ENCODE assay signal across 8 cellular contexts in genomic region chr5:43482490-43483064, GRCh38. TPM values are rescaled to one million over a fixed set of nuclear protein-coding genes. Genes with fewer than 3 reads are reported as not detected.
DNase-seq lines count a peak whose midpoint lies in the region; ATAC-seq and TF ChIP-seq lines count a peak whose summit lies in the region.

No MANE protein-coding gene starts in this region.

- peaks cover 1 to 12% of the 10 kb centered on the region in 2 donors for H3K36me3 Mint-ChIP-seq in CD4-positive, alpha-beta memory T cell

- H3K4me1 ChIP-seq in CD4-positive, alpha-beta memory T cell (ENCODE audit: insufficient read depth, low read length) = peaks cover 40% of the 10 kb centered on the region
- H3K4me1 ChIP-seq in breast epithelium (peaks cover 0 to 5% of the 10 kb centered on the region in 2 donors), muscle layer of duodenum (ENCODE audit: control insufficient read depth in 1 of 2, insufficient read depth in 2 of 2, low read length in 2 of 2) (peaks cover 11 to 16% of the 10 kb centered on the region in 2 donors)

- ATAC-seq in GM21390 (IDR thresholded peaks at IDR 0.05; ENCODE audit: unreplicated experiment) = no peak

- no peak overlapping the region for H3K27ac ChIP-seq in CD4-positive, alpha-beta memory T cell (ENCODE audit: low read depth, low read length)
- H3K27ac ChIP-seq in KOPT-K1 (ENCODE audit: low read depth, low read length, poor library complexity, severe bottlenecking) = peak overlapping the region; percentile 94
- peak overlapping the region; percentile 6 to 92 for H3K27ac ChIP-seq in breast epithelium
- peak overlapping the region; percentile 99 for H3K27ac ChIP-seq in muscle layer of duodenum (ENCODE audit: low read length)

- H3K9me3 Mint-ChIP-seq in CD4-positive, alpha-beta memory T cell = peaks cover 0 to 2% (median 0%) of the 10 kb centered on the region in 8 donors

- intact Hi-C loops in CD4-positive, alpha-beta memory T cell (cut with micrococcal nuclease) = loop anchor here (1.0 to 10.0 kb wide), 7 partner anchors 74 to 1322 kb away; partner anchors contain the start of genes MRPS30 and NNT
- intact Hi-C loops in breast epithelium (cut with DNase I; ENCODE audit: low total_unique reads) = no loop called here

- peaks cover 22 to 57% (median 33%) of the 10 kb centered on the region in 4 donors for H3K4me1 Mint-ChIP-seq in CD4-positive, alpha-beta memory T cell

- no peak for TF ChIP-seq CTCF in breast epithelium (IDR thresholded peaks at IDR 0.05)

- POLR2A ChIA-PET in CD4-positive, alpha-beta memory T cell (lab: Charles Lee; ENCODE audit: partially characterized antibody) = interaction anchor here (1.2 to 4.4 kb wide), 6 partner anchors 41 to 1578 kb away, joined by 5 to 124 read pairs (median 56); partner anchors contain the start of genes PAIP1, RIMOC1 and ZNF131

- no peak for TF ChIP-seq POLR2A in breast epithelium (IDR thresholded peaks at IDR 0.05)

- peak overlapping the region; percentile 50 to 59 for H3K4me3 ChIP-seq in CD4-positive, alpha-beta memory T cell (ENCODE audit: low read length in 2 of 2)
- H3K4me3 ChIP-seq in breast epithelium (peak overlapping the region; percentile 75 to 92 (median 88)), muscle layer of duodenum (ENCODE audit: low read depth in 1 of 2, low read length in 2 of 2) (peak overlapping the region; percentile 85 to 89)

- H3K9me3 ChIP-seq in CD4-positive, alpha-beta memory T cell (ENCODE audit: control insufficient read depth in 1 of 2, low read length in 2 of 2) = no peaks in the 10 kb centered on the region
- H3K9me3 ChIP-seq in KOPT-K1 (ENCODE audit: insufficient read depth, low read length, poor library complexity, severe bottlenecking) (no peaks in the 10 kb centered on the region), breast epithelium (no peaks in the 10 kb centered on the region), muscle layer of duodenum (ENCODE audit: control insufficient read depth in 1 of 2, low read length in 2 of 2) (no peaks in the 10 kb centered on the region)

- H3K4me3 Mint-ChIP-seq in CD4-positive, alpha-beta memory T cell = peak overlapping the region; percentile 96 to 99 (median 98)

- no peak for DNase-seq in CD4-positive, alpha-beta memory T cell
- DNase-seq in breast epithelium (ENCODE audit: low spot score in 2 of 2) = no peak
- DNase-seq in NCI-H2171 treated with DMSO at 0.1 percent for 48 hours (lab: John Stamatoyannopoulos, UW) = no peak
- DNase-seq in activated gamma-delta T cell treated with Interleukin-2 at 50 U/mL for 16 hours = no peak
- DNase-seq in NCI-H146 treated with DMSO at 0.1 percent for 48 hours (lab: John Stamatoyannopoulos, UW; ENCODE audit: unreplicated experiment) = no peak

- no peaks in the 10 kb centered on the region for H3K27me3 ChIP-seq in CD4-positive, alpha-beta memory T cell (ENCODE audit: insufficient read depth, low read length)
- H3K27me3 ChIP-seq in breast epithelium (no peaks in the 10 kb centered on the region), muscle layer of duodenum (ENCODE audit: low read depth, low read length) (no peaks in the 10 kb centered on the region)

- peak overlapping the region in 6 of 7 donors; percentile 54 to 100 (median 96) for H3K27ac Mint-ChIP-seq in CD4-positive, alpha-beta memory T cell

- CTCF ChIA-PET in CD4-positive, alpha-beta memory T cell (lab: Charles Lee; ENCODE audit: partially characterized antibody) = no interaction called here

- no peaks in the 10 kb centered on the region for H3K27me3 Mint-ChIP-seq in CD4-positive, alpha-beta memory T cell

- H3K36me3 ChIP-seq in CD4-positive, alpha-beta memory T cell (ENCODE audit: insufficient read depth, low read length) = no peaks in the 10 kb centered on the region
- peaks cover 6% of the 10 kb centered on the region; the same call in 1 of the 2 replicates for H3K36me3 ChIP-seq in KOPT-K1 (ENCODE audit: insufficient read depth, low read length)
- no peaks in the 10 kb centered on the region for H3K36me3 ChIP-seq in breast epithelium
- peaks cover 0 to 14% of the 10 kb centered on the region in 2 donors for H3K36me3 ChIP-seq in muscle layer of duodenum (ENCODE audit: control insufficient read depth in 1 of 2, insufficient read depth in 2 of 2, low read length in 2 of 2)

RNA-seq across cellular contexts. Expression of gene TMEM267, which starts 1.1 kb away (rescaled TPM):
- total RNA-seq in CD4-positive, alpha-beta memory T cell = 10 to 100 TPM; 16.6 to 18.4 TPM
- 10 to 100 TPM; 25.7 to 39.1 TPM for polyA plus RNA-seq in CD4-positive, alpha-beta memory T cell
- 10 to 100 TPM; 11.7 to 21.7 (median 16.1) TPM for total RNA-seq in breast epithelium

RNA-seq across cellular contexts. Expression of gene C5orf34, which starts 32.4 kb away (rescaled TPM):
- total RNA-seq in CD4-positive, alpha-beta memory T cell = 1 to 10 TPM; 2.5 to 2.9 TPM
- 1 to 10 TPM in 1 of 2 donors, under 1 TPM in 1; 0.60 to 1.3 TPM for polyA plus RNA-seq in CD4-positive, alpha-beta memory T cell
- 10 to 100 TPM in 1 of 3 donors, 1 to 10 TPM in 2; 1.8 to 12.9 (median 3.3) TPM for total RNA-seq in breast epithelium
